ENCODE assay signal across 8 cellular contexts in genomic region chr20:47353697-47354387, GRCh38. TPM values are rescaled to one million over a fixed set of nuclear protein-coding genes. Genes with fewer than 3 reads are reported as not detected.
DNase-seq lines count a peak whose midpoint lies in the region; ATAC-seq and TF ChIP-seq lines count a peak whose summit lies in the region.

No MANE protein-coding gene starts in this region.

- H3K36me3 Mint-ChIP-seq in chondrocyte (ENCODE audit: low read depth) = no peaks in the 10 kb centered on the region
- peaks cover 0 to 10% (median 1%) of the 10 kb centered on the region in 3 donors for H3K36me3 Mint-ChIP-seq in naive thymus-derived CD8-positive, alpha-beta T cell

- H3K27me3 Mint-ChIP-seq in chondrocyte (ENCODE audit: low read depth) = no peaks in the 10 kb centered on the region
- H3K27me3 Mint-ChIP-seq in naive thymus-derived CD8-positive, alpha-beta T cell = no peaks in the 10 kb centered on the region

- H3K9me3 Mint-ChIP-seq in chondrocyte (ENCODE audit: low read depth) = no peaks in the 10 kb centered on the region
- H3K9me3 Mint-ChIP-seq in naive thymus-derived CD8-positive, alpha-beta T cell = no peaks in the 10 kb centered on the region

- TF ChIP-seq POLR2A in lower leg skin (IDR thresholded peaks at IDR 0.05) = no peak

- WGBS in lower leg skin, 2 donors = 47 to 54% methylated on average over 6 of the region's 6 CpGs

- no peak overlapping the region for H3K4me3 ChIP-seq in lower leg skin (ENCODE audit: low read depth, poor library complexity, severe bottlenecking)

- ATAC-seq in naive thymus-derived CD8-positive, alpha-beta T cell = no peak
- no peak for ATAC-seq in GM18511 (IDR thresholded peaks at IDR 0.05; ENCODE audit: unreplicated experiment)

- TF ChIP-seq CTCF in chondrocyte (IDR thresholded peaks at IDR 0.05) (no peak), lower leg skin (IDR thresholded peaks at IDR 0.05) (no peak)

- POLR2A ChIA-PET in naive thymus-derived CD8-positive, alpha-beta T cell (lab: Charles Lee) = interaction anchor here (0.5 to 2.2 kb wide), 6 partner anchors 10 to 342 kb away, joined by 3 to 7 read pairs (median 3); no protein-coding TSS in a partner anchor

- peak; percentile 2 for DNase-seq in D341Med (ENCODE audit: low spot score)
- DNase-seq in NCI-H2227 treated with DMSO at 0.1 percent for 48 hours (lab: John Stamatoyannopoulos, UW) = peak; percentile 69
- no peak for DNase-seq in chondrocyte (ENCODE audit: low spot score)
- DNase-seq in naive thymus-derived CD8-positive, alpha-beta T cell = no peak
- DNase-seq in middle frontal gyrus (ENCODE audit: extremely low spot score, low spot score) = no peak
- no peak for DNase-seq in amniotic stem cell (lab: John Stamatoyannopoulos, UW)
- DNase-seq in lower leg skin (ENCODE audit: low spot score in 2 of 2) = no peak

- no peaks in the 10 kb centered on the region for H3K4me1 Mint-ChIP-seq in chondrocyte (ENCODE audit: low read depth)
- H3K4me1 Mint-ChIP-seq in naive thymus-derived CD8-positive, alpha-beta T cell = peaks cover 0 to 45% (median 29%) of the 10 kb centered on the region in 4 donors

- H3K27ac Mint-ChIP-seq in chondrocyte (ENCODE audit: unreplicated experiment) = no peak overlapping the region
- H3K27ac Mint-ChIP-seq in naive thymus-derived CD8-positive, alpha-beta T cell = peak overlapping the region in 8 of 10 donors; percentile 85 to 100 (median 98)

- peak overlapping the region; percentile 54 for H3K4me3 Mint-ChIP-seq in chondrocyte (ENCODE audit: unreplicated experiment)
- peak overlapping the region in 6 of 10 donors; percentile 85 to 97 (median 91) for H3K4me3 Mint-ChIP-seq in naive thymus-derived CD8-positive, alpha-beta T cell

- intact Hi-C loops in lower leg skin (cut with DNase I; ENCODE audit: low total_unique reads) = no loop called here

RNA-seq across cellular contexts. Expression of gene ZMYND8, which starts 2.7 kb away (rescaled TPM):
- 31.9 to 35.0 TPM (median 33.8 TPM) in 3 replicates for total RNA-seq in chondrocyte
- 10 to 100 TPM; 61.8 to 67.8 TPM for total RNA-seq in naive thymus-derived CD8-positive, alpha-beta T cell
- polyA plus RNA-seq in naive thymus-derived CD8-positive, alpha-beta T cell = 10 to 100 TPM in 2 of 3 donors, 1 to 10 TPM in 1; 8.9 to 20.4 (median 13.5) TPM
- total RNA-seq in lower leg skin = 10 to 100 TPM; 42.2 to 79.0 (median 65.4) TPM

Comparison
In these comparisons a context has a peak if more than half of its experiments do, and no peak if none do; other contexts are left out.
1. DNase-seq: peak in D341Med (single experiment) and NCI-H2227 treated with DMSO at 0.1 percent for 48 hours (single experiment); none in chondrocyte (single experiment), naive thymus-derived CD8-positive, alpha-beta T cell (0 of 10), middle frontal gyrus (single experiment), amniotic stem cell (single experiment) and lower leg skin (0 of 2).